26 cellular contexts compared by ENCODE assay signal in the genomic region with DNA sequence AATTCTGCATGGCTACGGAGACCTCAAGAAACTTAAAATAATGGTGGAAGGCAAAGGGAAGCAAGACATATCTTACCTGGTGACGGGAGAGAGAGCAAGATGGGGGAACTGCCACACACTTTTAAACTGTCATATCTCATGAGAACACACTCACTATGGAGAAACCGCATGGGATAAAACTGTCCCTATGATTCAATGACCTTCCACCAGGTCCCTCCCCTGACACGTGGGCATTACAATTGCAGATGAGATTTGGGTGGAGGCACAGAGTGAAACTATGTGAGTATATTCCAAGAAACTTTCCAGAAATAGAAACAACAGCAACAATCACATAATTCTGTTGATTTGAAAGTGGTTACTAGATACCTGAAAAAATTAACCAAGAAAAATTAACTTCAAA.
"Had no signal": no experiment of that assay in that cellular context is flagged by ENCODE, and none has a peak within 500 bp of the region (broad histone marks: within the 10 kb centered on the region; RNA-seq: fewer than 3 reads in every experiment).

No MANE protein-coding gene starts in this region.

- H3K9ac ChIP-seq: parathyroid adenoma had no signal

- H3K27ac ChIP-seq: coronary artery, esophagus muscularis mucosa, foreskin keratinocyte, gastroesophageal sphincter, neutrophil, parathyroid adenoma, prostate gland, right atrium auricular region, suprapubic skin, transverse colon, vagina had no signal

- H3K4me2 ChIP-seq: smooth muscle cell had no signal

- H2AFZ ChIP-seq: parathyroid adenoma had no signal

- H3K36me3 ChIP-seq: esophagus muscularis mucosa, gastroesophageal sphincter, neutrophil, prostate gland, right atrium auricular region, suprapubic skin, transverse colon, vagina had no signal

- H3K4me3 ChIP-seq: coronary artery, esophagus muscularis mucosa, gastroesophageal sphincter, lung, prostate gland, right atrium auricular region, smooth muscle cell, suprapubic skin, transverse colon, vagina had no signal

- H3K9me3 ChIP-seq: esophagus muscularis mucosa, gastroesophageal sphincter, neutrophil, prostate gland, right atrium auricular region, suprapubic skin, transverse colon, vagina had no signal

- DNase-seq: dermis blood vessel endothelial cell; effector memory CD4-positive, alpha-beta T cell; foreskin keratinocyte; hypothalamus; immature natural killer cell; islet precursor cell; kidney glomerular epithelial cell; natural killer cell; stimulated activated CD4-positive, alpha-beta T cell treated with anti-CD3 and anti-CD28 coated beads, Interleukin-12 subunit alpha, Interleukin-12 subunit beta, amount 100 ng/mL, for 4 hours; stimulated activated CD4-positive, alpha-beta T cell treated with anti-CD3 and anti-CD28 coated beads, Interleukin-1b, Interleukin-23, amount 100 ng/mL, for 48 hours; stimulated activated CD4-positive, alpha-beta T cell treated with anti-CD3 and anti-CD28 coated beads, Interleukin-4, amount 100 ng/mL, for 1 hour; stimulated activated CD8-positive, alpha-beta memory T cell treated with anti-CD3 and anti-CD28 coated beads, Interleukin-4, amount 100 ng/mL, for 48 hours; stimulated activated naive CD4-positive, alpha-beta T cell; stimulated activated naive CD8-positive, alpha-beta T cell treated with anti-CD3 and anti-CD28 coated beads, Interleukin-15, amount 100 ng/mL, for 72 hours; transverse colon had no signal

- H3K79me2 ChIP-seq: parathyroid adenoma had no signal

- H3K27me3 ChIP-seq: esophagus muscularis mucosa, foreskin keratinocyte, gastroesophageal sphincter, neutrophil, right atrium auricular region, suprapubic skin, transverse colon, vagina had no signal

- H3K4me1 ChIP-seq: esophagus muscularis mucosa, foreskin keratinocyte, gastroesophageal sphincter, parathyroid adenoma, prostate gland, right atrium auricular region, suprapubic skin, transverse colon, vagina had no signal
